17 cellular contexts compared by ENCODE assay signal in genomic region chr10:130820880-130821482, GRCh38.
DNase-seq lines count a peak whose midpoint lies in the region; ATAC-seq and TF ChIP-seq lines count a peak whose summit lies in the region.
"Had no signal": no experiment of that assay in that cellular context is flagged by ENCODE, and none has a peak within 500 bp of the region (broad histone marks: within the 10 kb centered on the region; RNA-seq: fewer than 3 reads in every experiment).

No MANE protein-coding gene starts in this region.

- H3K27ac ChIP-seq in prostate gland, result no peak overlapping the region
- H3K27ac ChIP-seq: SK-N-MC had no signal

- H3K4me3 ChIP-seq in prostate gland, result no peak overlapping the region
- H3K4me3 ChIP-seq: SK-N-MC had no signal

- H3K4me3 Mint-ChIP-seq in natural killer cell treated with Interleukin-12 subunit alpha and Interleukin-12 subunit beta and Interleukin-15 and Interleukin-18, amount 100 ng/mL, for 72 hours, result no peak overlapping the region
- H3K4me3 Mint-ChIP-seq: CD4-positive, alpha-beta memory T cell had no signal

- TF ChIP-seq POLR2A in prostate gland (IDR thresholded peaks at IDR 0.05), result no peak

- no peaks in the 10 kb centered on the region for H3K9me3 ChIP-seq in prostate gland
- H3K9me3 ChIP-seq: BE2C had no signal

- WGBS in prostate gland, result 66% methylated on average over 11 of the region's 11 CpGs

- H3K36me3 ChIP-seq in prostate gland, result no peaks in the 10 kb centered on the region
- H3K36me3 ChIP-seq: BE2C had no signal

- ATAC-seq in natural killer cell treated with Interleukin-12 subunit alpha and Interleukin-12 subunit beta and Interleukin-15 and Interleukin-18, amount 100 ng/mL, for 72 hours, result peak; percentile 10 to 20

- no peaks in the 10 kb centered on the region for H3K4me1 ChIP-seq in prostate gland (replicated peaks)
- H3K4me1 ChIP-seq: BE2C had no signal

- H3K27ac Mint-ChIP-seq in natural killer cell treated with Interleukin-12 subunit alpha and Interleukin-12 subunit beta and Interleukin-15 and Interleukin-18, amount 100 ng/mL, for 72 hours, result no peak overlapping the region
- H3K27ac Mint-ChIP-seq: CD4-positive, alpha-beta memory T cell had no signal

- no peak for TF ChIP-seq CTCF in prostate gland (IDR thresholded peaks at IDR 0.05)

- no peaks in the 10 kb centered on the region for H3K27me3 ChIP-seq in prostate gland (replicated peaks; ENCODE audit: insufficient read depth)
- H3K27me3 ChIP-seq: BE2C had no signal

- DNase-seq in NCI-H82 (lab: John Stamatoyannopoulos, UW), result peak; percentile 42
- DNase-seq in NCI-H82 treated with DMSO at 0.1 percent for 48 hours (lab: John Stamatoyannopoulos, UW; ENCODE audit: unreplicated experiment), result no peak
- peak; percentile 14 for DNase-seq in DMS153 treated with DMSO at 0.1 percent for 48 hours (lab: John Stamatoyannopoulos, UW; ENCODE audit: unreplicated experiment)
- peak; percentile 64 for DNase-seq in NCI-H748 treated with DMSO at 0.1 percent for 48 hours (lab: John Stamatoyannopoulos, UW)
- DNase-seq in natural killer cell treated with Interleukin-12 subunit alpha and Interleukin-12 subunit beta and Interleukin-15 and Interleukin-18, amount 100 ng/mL, for 72 hours (ENCODE audit: low spot score), result no peak
- no peak for DNase-seq in prostate gland (ENCODE audit: low spot score)
- no peak for DNase-seq in anterior cingulate cortex (lab: John Stamatoyannopoulos, UW)
- DNase-seq: BE2C; CD4-positive, alpha-beta memory T cell; HCEC 1CT; IMR-90; NCI-H1436 treated with DMSO at 0.1 percent for 48 hours; NCI-H2081; NCI-H226; NCI-H526 treated with DMSO at 0.1 percent for 48 hours; Right ventricle myocardium superior had no signal

- peaks cover 20% of the 10 kb centered on the region for H3K9me3 Mint-ChIP-seq in natural killer cell treated with Interleukin-12 subunit alpha and Interleukin-12 subunit beta and Interleukin-15 and Interleukin-18, amount 100 ng/mL, for 72 hours

- H3K27me3 Mint-ChIP-seq in natural killer cell treated with Interleukin-12 subunit alpha and Interleukin-12 subunit beta and Interleukin-15 and Interleukin-18, amount 100 ng/mL, for 72 hours, result no peaks in the 10 kb centered on the region
- H3K27me3 Mint-ChIP-seq: CD4-positive, alpha-beta memory T cell had no signal

- peaks cover under 1% of the 10 kb centered on the region for H3K36me3 Mint-ChIP-seq in natural killer cell treated with Interleukin-12 subunit alpha and Interleukin-12 subunit beta and Interleukin-15 and Interleukin-18, amount 100 ng/mL, for 72 hours
- H3K36me3 Mint-ChIP-seq: CD4-positive, alpha-beta memory T cell had no signal

- intact Hi-C loops in prostate gland (cut with DNase I), result no loop called here

- no peaks in the 10 kb centered on the region for H3K4me1 Mint-ChIP-seq in natural killer cell treated with Interleukin-12 subunit alpha and Interleukin-12 subunit beta and Interleukin-15 and Interleukin-18, amount 100 ng/mL, for 72 hours (ENCODE audit: low read depth in 2 of 2)
- H3K4me1 Mint-ChIP-seq: CD4-positive, alpha-beta memory T cell had no signal

Comparison
In these comparisons a context has a peak if more than half of its experiments do, and no peak if none do; other contexts are left out.
1. DNase-seq: peak in NCI-H82 (single experiment), DMS153 treated with DMSO at 0.1 percent for 48 hours (single experiment) and NCI-H748 treated with DMSO at 0.1 percent for 48 hours (single experiment); none in NCI-H82 treated with DMSO at 0.1 percent for 48 hours (single experiment), natural killer cell treated with Interleukin-12 subunit alpha and Interleukin-12 subunit beta and Interleukin-15 and Interleukin-18, amount 100 ng/mL, for 72 hours (single experiment), prostate gland (single experiment) and anterior cingulate cortex (0 of 58).